ENCODE assay signal across 14 cellular contexts in the genomic region with DNA sequence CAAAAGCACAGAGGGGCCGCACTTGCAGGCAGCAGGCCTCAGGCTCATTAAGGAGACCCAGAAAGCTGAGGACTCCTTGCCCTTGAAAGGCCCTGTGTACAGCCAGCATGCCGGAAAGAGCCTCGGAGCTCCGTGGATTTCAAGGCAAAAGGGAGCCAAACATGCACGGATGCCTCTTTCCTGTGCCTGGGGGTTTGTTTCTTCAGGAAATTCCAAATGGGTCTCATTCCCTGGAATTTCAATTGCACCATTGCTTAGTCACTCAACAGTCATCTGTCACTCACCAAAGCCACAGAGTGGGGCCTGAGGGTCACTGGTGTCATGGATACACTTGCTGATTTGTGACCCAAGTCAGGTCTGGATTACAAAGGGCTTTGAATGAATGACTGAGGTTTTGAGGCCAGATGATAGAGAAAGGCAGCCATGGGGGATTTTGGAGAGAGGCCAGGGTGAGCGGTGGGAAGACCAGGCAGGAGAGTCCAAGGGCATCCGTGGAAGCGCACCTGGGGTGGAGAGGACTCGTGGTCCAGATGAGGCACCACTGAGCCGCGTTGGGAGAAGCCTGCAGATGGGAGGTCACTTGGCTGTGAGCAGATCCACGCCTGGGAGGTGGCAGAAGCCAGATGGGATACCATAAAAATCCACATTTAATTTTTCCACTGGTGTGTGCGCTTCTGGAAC.
DNase-seq lines count a peak whose midpoint lies in the region; ATAC-seq and TF ChIP-seq lines count a peak whose summit lies in the region.
"Had no signal": no experiment of that assay in that cellular context is flagged by ENCODE, and none has a peak within 500 bp of the region (broad histone marks: within the 10 kb centered on the region; RNA-seq: fewer than 3 reads in every experiment).

No MANE protein-coding gene starts in this region.

- H3K79me2 ChIP-seq in SK-N-SH (ENCODE audit: insufficient read depth): no peaks in the 10 kb centered on the region

- H3F3A ChIP-seq in SK-N-SH (replicated peaks; ENCODE audit: insufficient read depth): no peaks in the 10 kb centered on the region

- POLR2A ChIA-PET in SK-N-SH (lab: Yijun Ruan, JAX): no interaction called here

- no peak for TF ChIP-seq POLR2A in stomach (IDR thresholded peaks at IDR 0.05)

- DNase-seq in SK-N-SH: no peak
- DNase-seq in RWPE2 (ENCODE audit: low spot score): no peak
- peak; percentile 94 for DNase-seq in fibroblast of mammary gland (ENCODE audit: low read depth)
- peak; percentile 19 for DNase-seq in stomach
- DNase-seq in natural killer cell: no peak
- DNase-seq in HPDE6-E6E7 (ENCODE audit: extremely low spot score): no peak
- DNase-seq: lower lobe of right lung, retina had no signal

- no peaks in the 10 kb centered on the region for H4K20me1 ChIP-seq in SK-N-SH (ENCODE audit: insufficient read depth)

- peaks cover 3 to 8% of the 10 kb centered on the region in 2 donors for H3K9me3 Mint-ChIP-seq in natural killer cell

- H3K9me3 ChIP-seq in SK-N-SH (peaks cover 9% of the 10 kb centered on the region), RWPE2 (ENCODE audit: severe bottlenecking) (peaks cover 2% of the 10 kb centered on the region), stomach (peaks cover 0 to 8% (median 3%) of the 10 kb centered on the region in 4 donors)
- H3K9me3 ChIP-seq: adrenal gland, lower lobe of right lung had no signal

- H3K36me3 ChIP-seq in SK-N-SH (replicated peaks in 1 of 2; ENCODE audit: control insufficient read depth in 1 of 2, insufficient read depth in 2 of 2, low read length in 1 of 2) (no peaks in the 10 kb centered on the region), RWPE2 (ENCODE audit: low read depth) (no peaks in the 10 kb centered on the region), stomach (no peaks in the 10 kb centered on the region)
- H3K36me3 ChIP-seq: adrenal gland, lower lobe of right lung had no signal

- no peaks in the 10 kb centered on the region for H3K36me3 Mint-ChIP-seq in natural killer cell

- peak overlapping the region; percentile 35 for H2AFZ ChIP-seq in SK-N-SH (ENCODE audit: low read depth)

- H3K4me3 Mint-ChIP-seq in natural killer cell: no peak overlapping the region

- H3K9ac ChIP-seq in SK-N-SH: peak overlapping the region; percentile 14; the same call in 1 of the 2 replicates

- H3K27ac Mint-ChIP-seq in natural killer cell: no peak overlapping the region

- ATAC-seq in SK-N-SH treated with all-trans-retinoic acid at 6 μM for 48 hours (no peak), RWPE2 (ENCODE audit: low read depth) (peak; percentile 88), natural killer cell (no peak), HG03565 (IDR thresholded peaks at IDR 0.05; ENCODE audit: unreplicated experiment) (no peak)
- ATAC-seq: esophagus mucosa, lower lobe of right lung had no signal

- no peaks in the 10 kb centered on the region for H3K9me2 ChIP-seq in SK-N-SH

- H3K27ac ChIP-seq in SK-N-SH (ENCODE audit: low read depth in 2 of 2, low read length in 1 of 2) (no peak overlapping the region; a peak in 1 of 4 replicates), RWPE2 (ENCODE audit: poor library complexity, severe bottlenecking) (peak overlapping the region; percentile 95), stomach (no peak overlapping the region)
- H3K27ac ChIP-seq: 22Rv1, adrenal gland, lower lobe of right lung, SK-N-MC had no signal

- H3K4me3 ChIP-seq in SK-N-SH (ENCODE audit: low read depth in 2 of 2, low read length in 1 of 2) (no peak overlapping the region), RWPE2 (ENCODE audit: severe bottlenecking) (no peak overlapping the region), fibroblast of mammary gland (ENCODE audit: control insufficient read depth, low read depth, low read length) (no peak overlapping the region), stomach (no peak overlapping the region)
- H3K4me3 ChIP-seq: adrenal gland, lower lobe of right lung, SK-N-MC had no signal

- peaks cover 0 to 10% of the 10 kb centered on the region in 2 donors for H3K4me1 Mint-ChIP-seq in natural killer cell

- TF ChIP-seq CTCF in SK-N-SH (IDR thresholded peaks at IDR 0.05): no peak
- no peak for TF ChIP-seq CTCF in RWPE2 (IDR thresholded peaks at IDR 0.05; ENCODE audit: poor library complexity, severe bottlenecking)
- TF ChIP-seq CTCF in fibroblast of mammary gland (conservative IDR thresholded peaks at IDR 0.05; ENCODE audit: control insufficient read depth, insufficient read depth, low read depth, low read length): no peak
- TF ChIP-seq CTCF in stomach (IDR thresholded peaks at IDR 0.05): no peak
- TF ChIP-seq CTCF in natural killer cell (IDR thresholded peaks at IDR 0.05): no peak

- peaks cover 0 to 11% of the 10 kb centered on the region in 2 experiments; a peak in 1 of 4 replicates for H3K4me1 ChIP-seq in SK-N-SH (ENCODE audit: control insufficient read depth in 1 of 2, insufficient read depth in 2 of 2, low read depth in 1 of 2, low read length in 1 of 2)
- H3K4me1 ChIP-seq in RWPE2 (ENCODE audit: insufficient read depth, poor library complexity, severe bottlenecking): peaks cover 36% of the 10 kb centered on the region
- no peaks in the 10 kb centered on the region for H3K4me1 ChIP-seq in stomach
- H3K4me1 ChIP-seq: adrenal gland, lower lobe of right lung had no signal

- WGBS in SK-N-SH (ENCODE audit: low lambda C conversion rate): 51% methylated on average over 11 of the region's 13 CpGs
- 81 to 86% (median 84%) methylated on average over 11 to 13 of the region's 13 CpGs for WGBS in stomach, 5 donors

- CTCF ChIA-PET in SK-N-SH (lab: Yijun Ruan, JAX): interaction anchor here (1.6 kb wide), 1 partner anchor 99 kb away, joined by 4 read pairs; no protein-coding TSS in a partner anchor

- intact Hi-C loops in stomach (cut with DNase I; ENCODE audit: low total_unique reads): no loop called here
- intact Hi-C loops in natural killer cell (cut with micrococcal nuclease): no loop called here

- H3K27me3 ChIP-seq in SK-N-SH (ENCODE audit: insufficient read depth): no peaks in the 10 kb centered on the region
- no peaks in the 10 kb centered on the region for H3K27me3 ChIP-seq in RWPE2 (ENCODE audit: insufficient read depth, poor library complexity, severe bottlenecking)
- H3K27me3 ChIP-seq in stomach: no peaks in the 10 kb centered on the region
- H3K27me3 ChIP-seq: adrenal gland had no signal

- peak in 1 of 2 experiments; percentile 45; a peak in 1 of 4 replicates for TF ChIP-seq EP300 in SK-N-SH (IDR thresholded peaks at IDR 0.05; ENCODE audit: borderline replicate concordance in 1 of 2, low read depth in 1 of 2, low read length in 1 of 2)
- TF ChIP-seq EP300 in stomach (IDR thresholded peaks at IDR 0.05): no peak

- H3K4me2 ChIP-seq in SK-N-SH: peak overlapping the region; percentile 8; the same call in 1 of the 2 replicates

- peaks cover 10 to 17% of the 10 kb centered on the region in 2 donors for H3K27me3 Mint-ChIP-seq in natural killer cell (ENCODE audit: low read depth in 2 of 2)

- TF ChIP-seq RAD21 in SK-N-SH (IDR thresholded peaks at IDR 0.05; ENCODE audit: low read length): no peak

TF ChIP-seq in SK-N-SH, 30 proteins besides CTCF, POLR2A, EP300 and RAD21 (continues in another document):
- TF ChIP-seq, protein P1, sequence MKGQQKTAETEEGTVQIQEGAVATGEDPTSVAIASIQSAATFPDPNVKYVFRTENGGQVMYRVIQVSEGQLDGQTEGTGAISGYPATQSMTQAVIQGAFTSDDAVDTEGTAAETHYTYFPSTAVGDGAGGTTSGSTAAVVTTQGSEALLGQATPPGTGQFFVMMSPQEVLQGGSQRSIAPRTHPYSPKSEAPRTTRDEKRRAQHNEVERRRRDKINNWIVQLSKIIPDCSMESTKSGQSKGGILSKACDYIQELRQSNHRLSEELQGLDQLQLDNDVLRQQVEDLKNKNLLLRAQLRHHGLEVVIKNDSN (IDR thresholded peaks at IDR 0.05; ENCODE audit: borderline replicate concordance, low read depth): no peak
- peak; percentile 27; the same call in 1 of the 2 replicates for TF ChIP-seq FOSL2 (IDR thresholded peaks at IDR 0.05; ENCODE audit: borderline replicate concordance, low read depth)
- TF ChIP-seq, protein P2, sequence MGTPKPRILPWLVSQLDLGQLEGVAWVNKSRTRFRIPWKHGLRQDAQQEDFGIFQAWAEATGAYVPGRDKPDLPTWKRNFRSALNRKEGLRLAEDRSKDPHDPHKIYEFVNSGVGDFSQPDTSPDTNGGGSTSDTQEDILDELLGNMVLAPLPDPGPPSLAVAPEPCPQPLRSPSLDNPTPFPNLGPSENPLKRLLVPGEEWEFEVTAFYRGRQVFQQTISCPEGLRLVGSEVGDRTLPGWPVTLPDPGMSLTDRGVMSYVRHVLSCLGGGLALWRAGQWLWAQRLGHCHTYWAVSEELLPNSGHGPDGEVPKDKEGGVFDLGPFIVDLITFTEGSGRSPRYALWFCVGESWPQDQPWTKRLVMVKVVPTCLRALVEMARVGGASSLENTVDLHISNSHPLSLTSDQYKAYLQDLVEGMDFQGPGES (IDR thresholded peaks at IDR 0.05; ENCODE audit: low read depth, low read length): no peak
- TF ChIP-seq TAF1 (IDR thresholded peaks at IDR 0.05; ENCODE audit: borderline replicate concordance, low read depth, low read length): no peak
- TF ChIP-seq POLR2AphosphoS5 (IDR thresholded peaks at IDR 0.05; ENCODE audit: low read depth, low read length): no peak

TF ChIP-seq in SK-N-SH treated with all-trans-retinoic acid at 6 μM for 48 hours, 23 proteins besides CTCF, POLR2A, EP300 and RAD21 (continues in another document):
- no peak for TF ChIP-seq CSDC2 (CRISPR knock-in tag; IDR thresholded peaks at IDR 0.05)
- no peak for TF ChIP-seq GLIS3 (CRISPR knock-in tag; IDR thresholded peaks at IDR 0.05)
- TF ChIP-seq TCF4 (CRISPR knock-in tag; IDR thresholded peaks at IDR 0.05; ENCODE audit: borderline replicate concordance): no peak

Comparison
In these comparisons a context has a peak if more than half of its experiments do, and no peak if none do; other contexts are left out.
1. DNase-seq: peak in fibroblast of mammary gland (single experiment) and stomach (single experiment); none in SK-N-SH (single experiment), RWPE2 (single experiment), natural killer cell (single experiment) and HPDE6-E6E7 (single experiment).